11 cellular contexts compared by ENCODE assay signal in the genomic region with DNA sequence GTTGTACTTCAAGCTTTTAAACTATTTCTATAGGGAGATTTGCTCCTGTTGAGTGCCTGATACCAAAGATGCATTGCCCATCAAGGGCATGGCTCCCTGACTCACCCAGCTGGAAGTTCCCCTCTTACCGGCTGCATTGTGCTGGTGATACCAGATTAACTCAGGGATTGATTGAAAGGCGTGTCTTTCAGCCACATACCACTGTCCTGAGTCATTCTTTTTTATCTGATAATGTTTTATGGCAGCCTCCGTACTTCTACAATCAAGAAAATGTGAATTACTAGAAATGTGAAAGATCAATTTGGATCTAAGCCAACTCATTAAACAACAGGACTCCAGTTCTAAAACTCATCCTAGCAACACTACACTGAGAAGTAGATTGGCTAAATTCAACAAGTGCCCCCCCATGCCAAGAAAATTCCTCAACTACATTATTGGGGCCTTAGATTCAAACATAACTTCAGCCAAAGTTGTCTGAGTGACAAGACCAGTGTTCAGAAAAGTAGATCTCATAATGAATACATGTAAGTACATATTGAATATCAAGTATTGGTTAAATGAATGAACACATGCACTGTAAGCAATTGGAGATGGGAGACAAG. TPM values are rescaled to one million over a fixed set of nuclear protein-coding genes. Genes with fewer than 3 reads are reported as not detected.
A peak's percentile ranks its signal among the peaks of the same experiment; 100 is the strongest.
DNase-seq lines count a peak whose midpoint lies in the region; ATAC-seq and TF ChIP-seq lines count a peak whose summit lies in the region.
"Had no signal": no experiment of that assay in that cellular context is flagged by ENCODE, and none has a peak within 500 bp of the region (broad histone marks: within the 10 kb centered on the region; RNA-seq: fewer than 3 reads in every experiment).

No MANE protein-coding gene starts in this region.

- H3K9ac ChIP-seq in HCT116 (ENCODE audit: low read length): no peak overlapping the region
- H3K9ac ChIP-seq: GM23248 had no signal

- H3K79me2 ChIP-seq in HCT116 (ENCODE audit: insufficient read depth, low read length): no peaks in the 10 kb centered on the region

- no peak overlapping the region; the same call in 1 of the 2 replicates for H3K27ac ChIP-seq in HCT116 (ENCODE audit: low read depth, low read length)
- H3K27ac ChIP-seq: GM23248, SJCRH30 had no signal

- peak overlapping the region; percentile 3 for H2AFZ ChIP-seq in HCT116 (ENCODE audit: low read depth, low read length, poor library complexity, severe bottlenecking)
- H2AFZ ChIP-seq: GM23248 had no signal

- H3K27me3 ChIP-seq in HCT116 (ENCODE audit: insufficient read depth, low read length): no peaks in the 10 kb centered on the region

- peaks cover 17 to 20% of the 10 kb centered on the region in 2 experiments for H3K4me1 ChIP-seq in HCT116 (ENCODE audit: control insufficient read depth in 1 of 2, insufficient read depth in 2 of 2, low read length in 2 of 2)
- H3K4me1 ChIP-seq: SJCRH30 had no signal

- ATAC-seq in HCT116: peak; percentile 98
- ATAC-seq in SK-N-SH treated with all-trans-retinoic acid at 6 μM for 48 hours: peak; percentile 92
- ATAC-seq in GM18909 (IDR thresholded peaks at IDR 0.05; ENCODE audit: poor library complexity, unreplicated experiment): no peak

- intact Hi-C loops in HCT116 (cut with micrococcal nuclease): no loop called here

- no peaks in the 10 kb centered on the region for H3K9me3 ChIP-seq in HCT116 (ENCODE audit: control insufficient read depth in 1 of 2, insufficient read depth in 1 of 2, low read depth in 1 of 2, low read length in 2 of 2)
- H3K9me3 ChIP-seq: SJCRH30 had no signal

- no TSS peak for BruUV-seq in HCT116 (replicated peaks; lab: Mats Ljungman, UMichigan)

- TF ChIP-seq CTCF in HCT116 (IDR thresholded peaks at IDR 0.05 in 2 of 3, conservative IDR thresholded peaks at IDR 0.05 in 1 of 3; ENCODE audit: borderline replicate concordance in 1 of 3, insufficient read depth in 1 of 3, low read depth in 2 of 3, low read length in 2 of 3) (no peak), epithelial cell of esophagus (IDR thresholded peaks at IDR 0.05; ENCODE audit: insufficient read depth, low read depth, low read length, missing control alignments) (no peak), GM10266 (IDR thresholded peaks at IDR 0.05; ENCODE audit: control insufficient read depth, insufficient read depth, low read depth, missing control alignments) (no peak)

- CTCF ChIA-PET in HCT116 (lab: Charles Lee): no interaction called here

- no peak for TF ChIP-seq POLR2A in HCT116 (IDR thresholded peaks at IDR 0.05; ENCODE audit: borderline replicate concordance, extremely low read depth, insufficient read depth, insufficient read length)

- no peaks in the 10 kb centered on the region for H3K9me2 ChIP-seq in HCT116 (ENCODE audit: insufficient read depth)

- RAD21 ChIA-PET in HCT116 (lab: Charles Lee; ENCODE audit: low non-redundant PET in 1 of 2, low total read pairs in 2 of 2, uncharacterized antibody in 2 of 2, unreplicated experiment in 2 of 2): no interaction called here

- no peaks in the 10 kb centered on the region for H4K20me1 ChIP-seq in HCT116 (ENCODE audit: insufficient read depth)

- H3K4me2 ChIP-seq in HCT116 (ENCODE audit: low read length): peak overlapping the region; percentile 66

- DNase-seq in HCT116 (ENCODE audit: low read depth, low spot score) (no peak), epithelial cell of esophagus (ENCODE audit: low read depth) (peak; percentile 92), NAMALWA (ENCODE audit: low spot score) (no peak), midbrain (lab: John Stamatoyannopoulos, UW) (no peak), GM10266 (ENCODE audit: extremely low spot score) (no peak)
- peak; percentile 71 for DNase-seq in stimulated activated CD4-positive, alpha-beta T cell treated with anti-CD3 and anti-CD28 coated beads, Interleukin-15, amount 100 ng/mL, for 24 hours
- DNase-seq: caudate nucleus, GM23248, SJCRH30 had no signal

- H3K4me3 ChIP-seq in HCT116 (replicated peaks in 1 of 2; ENCODE audit: low read depth in 1 of 2, low read length in 2 of 2) (peak overlapping the region in 1 of 2 experiments; percentile 29; a peak in 2 of 4 replicates), epithelial cell of esophagus (ENCODE audit: low read length) (no peak overlapping the region)
- H3K4me3 ChIP-seq: GM23248, SJCRH30 had no signal

- no peaks in the 10 kb centered on the region for H3K36me3 ChIP-seq in HCT116 (ENCODE audit: control insufficient read depth in 1 of 2, insufficient read depth in 2 of 2, low read length in 2 of 2)
- H3K36me3 ChIP-seq: SJCRH30 had no signal

- TF ChIP-seq RAD21 in HCT116 (IDR thresholded peaks at IDR 0.05; ENCODE audit: low read depth): no peak

- POLR2A ChIA-PET in HCT116 (lab: Charles Lee): no interaction called here

TF ChIP-seq in HCT116, 20 proteins besides CTCF, POLR2A, EP300 and RAD21 (continues in another document):
- peak; percentile 49; the same call in 1 of the 2 replicates for TF ChIP-seq FOSL1 (IDR thresholded peaks at IDR 0.05; ENCODE audit: low read depth)
- TF ChIP-seq SP1 (IDR thresholded peaks at IDR 0.05; ENCODE audit: low read depth): peak; percentile 31; the same call in 1 of the 2 replicates
- no peak for TF ChIP-seq POLR2AphosphoS5 (IDR thresholded peaks at IDR 0.05; ENCODE audit: low read depth, low read length)
- no peak for TF ChIP-seq ELF1 (IDR thresholded peaks at IDR 0.05; ENCODE audit: borderline replicate concordance, low read depth)
- no peak for TF ChIP-seq SRF (IDR thresholded peaks at IDR 0.05; ENCODE audit: low read depth)
- TF ChIP-seq YY1 (IDR thresholded peaks at IDR 0.05; ENCODE audit: extremely low read depth, insufficient replicate concordance, low read depth, low read length): no peak
- TF ChIP-seq EZH2 (IDR thresholded peaks at IDR 0.05): no peak
- TF ChIP-seq JUND (IDR thresholded peaks at IDR 0.05): peak; percentile 47; the same call in 1 of the 2 replicates
- TF ChIP-seq TCF7L2 (IDR thresholded peaks at IDR 0.05; ENCODE audit: borderline replicate concordance, extremely low read depth, insufficient read depth, insufficient read length): peak; percentile 23
- no peak for TF ChIP-seq EGR1 (IDR thresholded peaks at IDR 0.05; ENCODE audit: low read depth)
- TF ChIP-seq, protein P1, sequence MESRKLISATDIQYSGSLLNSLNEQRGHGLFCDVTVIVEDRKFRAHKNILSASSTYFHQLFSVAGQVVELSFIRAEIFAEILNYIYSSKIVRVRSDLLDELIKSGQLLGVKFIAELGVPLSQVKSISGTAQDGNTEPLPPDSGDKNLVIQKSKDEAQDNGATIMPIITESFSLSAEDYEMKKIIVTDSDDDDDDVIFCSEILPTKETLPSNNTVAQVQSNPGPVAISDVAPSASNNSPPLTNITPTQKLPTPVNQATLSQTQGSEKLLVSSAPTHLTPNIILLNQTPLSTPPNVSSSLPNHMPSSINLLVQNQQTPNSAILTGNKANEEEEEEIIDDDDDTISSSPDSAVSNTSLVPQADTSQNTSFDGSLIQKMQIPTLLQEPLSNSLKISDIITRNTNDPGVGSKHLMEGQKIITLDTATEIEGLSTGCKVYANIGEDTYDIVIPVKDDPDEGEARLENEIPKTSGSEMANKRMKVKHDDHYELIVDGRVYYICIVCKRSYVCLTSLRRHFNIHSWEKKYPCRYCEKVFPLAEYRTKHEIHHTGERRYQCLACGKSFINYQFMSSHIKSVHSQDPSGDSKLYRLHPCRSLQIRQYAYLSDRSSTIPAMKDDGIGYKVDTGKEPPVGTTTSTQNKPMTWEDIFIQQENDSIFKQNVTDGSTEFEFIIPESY (IDR thresholded peaks at IDR 0.05; ENCODE audit: extremely low read depth, insufficient replicate concordance, low read length): no peak

TF ChIP-seq in SK-N-SH treated with all-trans-retinoic acid at 6 μM for 48 hours, 23 proteins besides CTCF, POLR2A, EP300 and RAD21:
- TF ChIP-seq ZFP3 (CRISPR knock-in tag; IDR thresholded peaks at IDR 0.05): 0 out of 2 replicates have a peak, but pooled peaks have one; percentile 38
- TF ChIP-seq ISL1 (CRISPR knock-in tag; IDR thresholded peaks at IDR 0.05): peak; percentile 82
- no peak for TF ChIP-seq ZC3H10 (CRISPR knock-in tag; IDR thresholded peaks at IDR 0.05)

RNA-seq across cellular contexts. Expression of gene TXK, which starts 40.0 kb away (rescaled TPM):
- total RNA-seq in HCT116 (2021; ENCODE audit: unreplicated experiment): 1.7 TPM
- 0.20 and 0.47 TPM in 2 replicates for polyA plus RNA-seq in HCT116 (2012)
- total RNA-seq: GM23248 had no signal
- polyA plus RNA-seq: GM23248 had no signal

Comparison
In these comparisons a context has a peak if more than half of its experiments do, and no peak if none do; other contexts are left out.
1. DNase-seq: peak in epithelial cell of esophagus (single experiment) and stimulated activated CD4-positive, alpha-beta T cell treated with anti-CD3 and anti-CD28 coated beads, Interleukin-15, amount 100 ng/mL, for 24 hours (single experiment); none in HCT116 (single experiment), NAMALWA (single experiment), midbrain (single experiment) and GM10266 (single experiment).